Comparison of ENCODE assay signal across 32 cellular contexts in the genomic region with DNA sequence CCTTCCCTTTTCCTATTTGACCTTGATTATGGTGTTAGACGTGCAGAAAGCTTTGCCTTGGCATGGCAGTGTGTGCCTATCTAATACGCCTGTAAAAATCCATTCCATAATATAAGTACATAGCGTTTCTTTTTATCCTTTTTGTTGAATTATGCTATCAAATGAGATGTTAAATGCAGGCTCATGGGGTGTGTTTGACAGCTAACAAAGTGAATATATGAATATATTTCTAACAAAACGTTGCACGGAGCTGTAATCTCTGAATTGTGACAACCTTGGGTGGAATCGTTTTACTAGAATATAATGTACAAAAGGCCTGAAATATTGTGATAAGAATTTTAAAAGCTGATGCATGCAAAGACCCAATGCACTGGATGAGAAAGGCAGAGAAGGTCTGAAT.
"Had no signal": no experiment of that assay in that cellular context is flagged by ENCODE, and none has a peak within 500 bp of the region (broad histone marks: within the 10 kb centered on the region; RNA-seq: fewer than 3 reads in every experiment).

No MANE protein-coding gene starts in this region.

- H3K4me1 ChIP-seq: adrenal gland, body of pancreas, breast epithelium had no signal

- H3K36me3 ChIP-seq: adrenal gland, brain microvascular endothelial cell, breast epithelium had no signal

- H3K27ac ChIP-seq: adrenal gland, body of pancreas, brain microvascular endothelial cell, breast epithelium, VCaP had no signal

- DNase-seq: activated B cell treated with CpG ODN at 0.5 μM for 24 hours; activated CD4-positive, alpha-beta memory T cell treated with anti-CD3 and anti-CD28 coated beads for 36 hours; activated CD4-positive, alpha-beta T cell treated with anti-CD3 and anti-CD28 coated beads for 4 hours; activated CD4-positive, alpha-beta T cell treated with anti-CD3 and anti-CD28 coated beads, Interleukin-2, amount 10 ng/mL, durations not matched to agents 24 days and 14 days; activated CD4-positive, alpha-beta T cell treated with anti-CD3 and anti-CD28 coated beads, Interleukin-2, amount 50 U/mL, for 1 hour; activated CD4-positive, alpha-beta T cell treated with anti-CD3 and anti-CD28 coated beads, Interleukin-2, amount 50 U/mL, for 4 hours; activated CD4-positive, CD25-positive, alpha-beta regulatory T cell treated with anti-CD3 and anti-CD28 coated beads, Interleukin-2, amount 50 U/mL, for 72 hours; activated CD8-positive, alpha-beta memory T cell treated with anti-CD3 and anti-CD28 coated beads, Interleukin-2, amount 50 U/mL, for 4 hours; activated CD8-positive, alpha-beta T cell treated with anti-CD3 and anti-CD28 coated beads for 36 hours; activated effector memory CD4-positive, alpha-beta T cell treated with anti-CD3 and anti-CD28 coated beads, Interleukin-2, amount 50 U/mL, for 16 hours; activated gamma-delta T cell treated with Interleukin-2 at 50 U/mL for 16 hours; activated naive CD4-positive, alpha-beta T cell; activated naive CD4-positive, alpha-beta T cell treated with anti-CD3 and anti-CD28 coated beads for 36 hours; activated naive CD4-positive, alpha-beta T cell treated with anti-CD3 and anti-CD28 coated beads, Interleukin-2, amount 50 U/mL, for 16 hours; activated naive CD8-positive, alpha-beta T cell treated with anti-CD3 and anti-CD28 coated beads for 36 hours; activated T-cell treated with anti-CD3 and anti-CD28 coated beads for 4 hours; activated T-cell treated with anti-CD3 and anti-CD28 coated beads, Interleukin-2, amount 50 U/mL, for 1 hour; activated T-cell treated with anti-CD3 and anti-CD28 coated beads, Interleukin-2, amount 50 U/mL, for 4 hours; activated T-cell treated with anti-CD3 and anti-CD28 coated beads, Interleukin-2, amount 50 U/mL, for 72 hours; adrenal gland; amniotic stem cell; aorta; body of pancreas; brain microvascular endothelial cell; cerebellar nuclear complex; T-cell; T-helper 17 cell; T1000 had no signal

- H3K27me3 ChIP-seq: adrenal gland, body of pancreas, brain microvascular endothelial cell, breast epithelium had no signal

- ATAC-seq: activated CD8-positive, alpha-beta T cell treated with anti-CD3 and anti-CD28 coated beads for 36 hours; activated naive CD4-positive, alpha-beta T cell treated with anti-CD3 and anti-CD28 coated beads, Interleukin-2, amount 50 U/mL, for 72 hours; activated T-cell treated with anti-CD3 and anti-CD28 coated beads, Interleukin-2, amount 50 U/mL, for 4 hours; activated T-cell treated with anti-CD3 and anti-CD28 coated beads, Interleukin-2, amount 50 U/mL, for 72 hours; activated T-helper 17 cell treated with anti-CD3 and anti-CD28 coated beads, Interleukin-2, amount 50 U/mL, for 72 hours; body of pancreas; T-cell; T-helper 17 cell had no signal

- H3K9me3 ChIP-seq: adrenal gland, body of pancreas, breast epithelium had no signal

- H3K4me3 ChIP-seq: adrenal gland, body of pancreas, breast epithelium had no signal
